9 cellular contexts compared by ENCODE assay signal in the genomic region with DNA sequence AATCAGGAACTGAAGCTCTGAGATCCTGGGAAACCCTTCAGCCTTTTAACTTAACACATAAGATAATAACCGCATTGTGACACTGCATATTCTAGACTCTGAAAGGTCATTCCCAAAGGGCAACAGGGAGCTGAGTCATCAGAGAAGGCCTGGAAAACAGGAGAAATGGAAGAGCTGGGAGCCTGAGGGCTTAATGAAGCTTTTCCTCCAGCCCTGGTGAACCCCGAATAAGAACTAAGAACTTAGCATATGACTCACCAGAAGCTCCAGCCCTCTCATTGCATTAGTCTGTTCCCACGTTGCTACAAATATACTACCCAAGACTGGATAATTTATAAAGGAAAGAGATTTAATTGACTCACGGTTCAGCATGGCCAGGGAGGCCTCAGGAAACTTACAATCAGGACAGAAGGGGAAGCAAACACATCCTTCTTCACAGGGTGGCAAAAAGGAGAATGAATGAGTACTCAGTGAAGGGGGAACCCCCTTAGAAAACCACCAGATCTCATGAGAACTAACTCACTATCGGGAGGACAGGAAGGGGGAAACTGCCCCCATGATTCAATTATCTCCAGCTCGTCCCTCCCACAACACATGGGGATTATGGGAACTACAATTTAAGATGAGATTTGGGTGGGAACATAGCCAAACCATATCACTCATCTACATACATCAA.
A peak's percentile ranks its signal among the peaks of the same experiment; 100 is the strongest.
DNase-seq lines count a peak whose midpoint lies in the region; FAIRE-seq lines count a peak whose summit lies in the region.
"Had no signal": no experiment of that assay in that cellular context is flagged by ENCODE, and none has a peak within 500 bp of the region (broad histone marks: within the 10 kb centered on the region; RNA-seq: fewer than 3 reads in every experiment).

No MANE protein-coding gene starts in this region.

- DNase-seq in Caki2 (ENCODE audit: low read depth): peak; percentile 88
- DNase-seq in GOT3 (lab: John Stamatoyannopoulos, UW): peak; percentile 45
- peak; percentile 79 for DNase-seq in RCC 7860 (ENCODE audit: low spot score)
- peak; percentile 99 for DNase-seq in foreskin melanocyte
- DNase-seq in activated CD4-positive, alpha-beta T cell treated with anti-CD3 and anti-CD28 coated beads for 48 hours: no peak
- no peak for DNase-seq in NCI-H524 (lab: John Stamatoyannopoulos, UW)
- DNase-seq in NK-92 treated with Interleukin-12 subunit alpha and Interleukin-12 subunit beta, amount 100 ng/mL, for 24 hours (lab: John Stamatoyannopoulos, UW): no peak
- no peak for DNase-seq in AML-193 (lab: John Stamatoyannopoulos, UW)
- DNase-seq: NCI-H1092 treated with DMSO at 0.1 percent for 48 hours had no signal

- FAIRE-seq in RCC 7860 (lab: Jason Lieb, UNC): peak; percentile 91

- in situ Hi-C loops in Caki2 (cut with HindIII; ENCODE audit: low pct_unique_long_range_greater_than_20kb, low sequenced_read_pairs): no loop called here

Comparison
In these comparisons a context has a peak if more than half of its experiments do, and no peak if none do; other contexts are left out.
1. DNase-seq: peak in Caki2 (single experiment), GOT3 (single experiment), RCC 7860 (single experiment) and foreskin melanocyte (single experiment); none in activated CD4-positive, alpha-beta T cell treated with anti-CD3 and anti-CD28 coated beads for 48 hours (single experiment), NCI-H524 (0 of 2), NK-92 treated with Interleukin-12 subunit alpha and Interleukin-12 subunit beta, amount 100 ng/mL, for 24 hours (single experiment) and AML-193 (0 of 2).